In genomic region chr17:80694992-80695912, GRCh38 we compare ENCODE assay signal across 1 cellular context.
TF ChIP-seq lines count a peak whose summit lies in the region.

No MANE protein-coding gene starts in this region.

TF ChIP-seq in HEK293T, 16 proteins besides CTCF, POLR2A, EP300 and RAD21 (continued from another document):
- no peak for TF ChIP-seq FOXM1 (IDR thresholded peaks at IDR 0.05; ENCODE audit: borderline replicate concordance)
